In the genomic region with DNA sequence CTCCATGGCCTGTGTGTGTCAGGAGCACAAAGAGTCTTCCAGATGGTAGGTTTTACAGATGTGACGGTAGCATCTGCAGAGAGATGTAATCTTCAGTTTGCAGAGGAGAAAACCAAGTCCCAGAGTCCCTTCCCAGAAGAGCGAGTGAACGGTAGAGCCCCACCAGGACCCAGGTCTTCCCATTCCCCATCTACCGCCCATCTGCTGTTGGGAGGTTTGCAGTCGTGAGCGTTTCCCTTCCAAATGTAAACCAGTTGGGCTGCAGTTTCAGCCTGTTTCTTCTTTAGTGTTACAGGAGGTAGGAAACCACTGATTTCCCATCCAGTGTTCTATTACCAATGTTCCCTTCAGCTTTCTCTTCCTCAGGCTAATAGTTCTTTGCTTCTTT, we compare ENCODE assay signal across 9 cellular contexts. TPM values are rescaled to one million over a fixed set of nuclear protein-coding genes. Genes with fewer than 3 reads are reported as not detected.
DNase-seq lines count a peak whose midpoint lies in the region; ATAC-seq and TF ChIP-seq lines count a peak whose summit lies in the region.
"Had no signal": no experiment of that assay in that cellular context is flagged by ENCODE, and none has a peak within 500 bp of the region (broad histone marks: within the 10 kb centered on the region; RNA-seq: fewer than 3 reads in every experiment).

No MANE protein-coding gene starts in this region.

- no peak overlapping the region for H3K23ac ChIP-seq in neuronal stem cell (ENCODE audit: low read depth, low read length, poor library complexity)

- no TSS peak for BruUV-seq in HCT116 (replicated peaks; lab: Mats Ljungman, UMichigan)

- peaks cover 56% of the 10 kb centered on the region for H3K4me1 Mint-ChIP-seq in chondrocyte (ENCODE audit: low read depth)

- H3K27me3 ChIP-seq in BE2C (no peaks in the 10 kb centered on the region), HCT116 (ENCODE audit: insufficient read depth, low read length) (no peaks in the 10 kb centered on the region), neuronal stem cell (ENCODE audit: control insufficient read depth in 3 of 3, insufficient read depth in 3 of 3, low read depth in 1 of 3, low read length in 3 of 3) (no peaks in the 10 kb centered on the region)

- H3K79me2 ChIP-seq in HCT116 (ENCODE audit: insufficient read depth, low read length) = peaks cover 72% of the 10 kb centered on the region

- H3K36me3 ChIP-seq in BE2C = peaks cover 17% of the 10 kb centered on the region
- H3K36me3 ChIP-seq in HCT116 (ENCODE audit: control insufficient read depth in 1 of 2, insufficient read depth in 2 of 2, low read length in 2 of 2) = no peaks in the 10 kb centered on the region
- peaks cover 3 to 31% of the 10 kb centered on the region in 2 donors for H3K36me3 ChIP-seq in neuronal stem cell (replicated peaks in 1 of 2; ENCODE audit: control insufficient read depth in 2 of 2, insufficient read depth in 2 of 2, low read length in 2 of 2)

- no peak overlapping the region for H2BK5ac ChIP-seq in neuronal stem cell (ENCODE audit: low read length)

- H4K20me1 ChIP-seq in HCT116 (ENCODE audit: insufficient read depth) = peaks cover 4% of the 10 kb centered on the region; the same call in 1 of the 2 replicates

- no peak overlapping the region for H2AK5ac ChIP-seq in neuronal stem cell (ENCODE audit: low read depth, low read length)

- DNase-seq in BE2C (peak; percentile 30), HCT116 (ENCODE audit: low read depth, low spot score) (no peak), chondrocyte (ENCODE audit: low spot score) (no peak), neuronal stem cell (ENCODE audit: low spot score) (no peak), DMS153 (lab: John Stamatoyannopoulos, UW) (no peak), T-helper 1 cell (no peak), T-helper 2 cell (no peak)
- DNase-seq in activated CD8-positive, alpha-beta memory T cell treated with anti-CD3 and anti-CD28 coated beads for 24 hours = no peak
- DNase-seq: activated T-cell treated with anti-CD3 and anti-CD28 coated beads, Interleukin-2, amount 50 U/mL, for 4 hours had no signal

- no peaks in the 10 kb centered on the region for H3K27me3 Mint-ChIP-seq in chondrocyte (ENCODE audit: low read depth)

- H3K4ac ChIP-seq in neuronal stem cell (ENCODE audit: low read length) = no peak overlapping the region

- H2BK120ac ChIP-seq in neuronal stem cell (ENCODE audit: low read depth, low read length) = no peak overlapping the region

- peak overlapping the region; percentile 89 for H3K27ac Mint-ChIP-seq in chondrocyte (ENCODE audit: unreplicated experiment)

- peaks cover 1% of the 10 kb centered on the region for H3K36me3 Mint-ChIP-seq in chondrocyte (ENCODE audit: low read depth)

- RAD21 ChIA-PET in HCT116 (lab: Charles Lee; ENCODE audit: low non-redundant PET in 1 of 2, low total read pairs in 2 of 2, uncharacterized antibody in 2 of 2, unreplicated experiment in 2 of 2) = no interaction called here

- H3K4me2 ChIP-seq in HCT116 (ENCODE audit: low read length) (peak overlapping the region; percentile 71), neuronal stem cell (ENCODE audit: insufficient read depth, low read length, poor library complexity, severe bottlenecking) (no peak overlapping the region)

- no peak overlapping the region for H2BK15ac ChIP-seq in neuronal stem cell (ENCODE audit: low read length)

- peak overlapping the region; percentile 28; the same call in 1 of the 2 replicates for H3K27ac ChIP-seq in HCT116 (ENCODE audit: low read depth, low read length)
- H3K27ac ChIP-seq in neuronal stem cell (replicated peaks; ENCODE audit: low read length) = no peak overlapping the region

- H3K9me2 ChIP-seq in HCT116 (ENCODE audit: insufficient read depth) = no peaks in the 10 kb centered on the region

- no CpG with 5 or more reads among the region's 6 CpGs for WGBS in neuronal stem cell (ENCODE audit: extremely low coverage in 2 of 2, insufficient read length in 2 of 2, insufficient replicate concordance in 1 of 2), 2 donors

- H3K9me3 ChIP-seq in BE2C = no peaks in the 10 kb centered on the region
- no peaks in the 10 kb centered on the region for H3K9me3 ChIP-seq in HCT116 (ENCODE audit: control insufficient read depth in 1 of 2, insufficient read depth in 1 of 2, low read depth in 1 of 2, low read length in 2 of 2)
- peaks cover 0 to 5% of the 10 kb centered on the region in 2 donors for H3K9me3 ChIP-seq in neuronal stem cell (replicated peaks in 1 of 2; ENCODE audit: control insufficient read depth in 2 of 2, insufficient read depth in 1 of 2, low read depth in 1 of 2, low read length in 2 of 2)

- intact Hi-C loops in HCT116 (cut with micrococcal nuclease) = no loop called here

- H3K4me1 ChIP-seq in BE2C (peaks cover 33% of the 10 kb centered on the region), HCT116 (ENCODE audit: control insufficient read depth in 1 of 2, insufficient read depth in 2 of 2, low read length in 2 of 2) (peaks cover 30 to 43% of the 10 kb centered on the region in 2 experiments), neuronal stem cell (ENCODE audit: control insufficient read depth in 2 of 2, insufficient read depth in 1 of 2, low read depth in 1 of 2, low read length in 2 of 2) (peaks cover 5% of the 10 kb centered on the region in 2 donors)

- TF ChIP-seq POLR2A in HCT116 (IDR thresholded peaks at IDR 0.05; ENCODE audit: borderline replicate concordance, extremely low read depth, insufficient read depth, insufficient read length) = no peak

- H3K9me3 Mint-ChIP-seq in chondrocyte (ENCODE audit: low read depth) = no peaks in the 10 kb centered on the region
- H3K9me3 Mint-ChIP-seq: activated T-cell treated with anti-CD3 and anti-CD28 coated beads, Interleukin-2, amount 50 U/mL, for 4 hours had no signal

- H3K79me1 ChIP-seq in neuronal stem cell (ENCODE audit: low read depth, low read length) = peaks cover 4% of the 10 kb centered on the region

- H3K18ac ChIP-seq in neuronal stem cell (ENCODE audit: low read length) = peak overlapping the region; percentile 42

- H2AFZ ChIP-seq in HCT116 (ENCODE audit: low read depth, low read length, poor library complexity, severe bottlenecking) (no peak overlapping the region), neuronal stem cell (ENCODE audit: low read length) (no peak overlapping the region)

- ATAC-seq in HCT116 = no peak

- H3K14ac ChIP-seq in neuronal stem cell (ENCODE audit: low read length) = no peak overlapping the region

- H2BK12ac ChIP-seq in neuronal stem cell (ENCODE audit: low read length) = no peak overlapping the region

- POLR2A ChIA-PET in HCT116 (lab: Charles Lee) = no interaction called here

- CTCF ChIA-PET in HCT116 (lab: Charles Lee) = no interaction called here

- H4K91ac ChIP-seq in neuronal stem cell (ENCODE audit: low read depth, low read length, poor library complexity) = no peak overlapping the region

- no peak for TF ChIP-seq CTCF in BE2C (IDR thresholded peaks at IDR 0.05; ENCODE audit: low read depth, low read length)
- no peak for TF ChIP-seq CTCF in HCT116 (IDR thresholded peaks at IDR 0.05 in 2 of 3, conservative IDR thresholded peaks at IDR 0.05 in 1 of 3; ENCODE audit: borderline replicate concordance in 1 of 3, insufficient read depth in 1 of 3, low read depth in 2 of 3, low read length in 2 of 3)
- no peak for TF ChIP-seq CTCF in chondrocyte (IDR thresholded peaks at IDR 0.05)

- H3K9ac ChIP-seq in HCT116 (ENCODE audit: low read length) (peak overlapping the region; percentile 24; the same call in 1 of the 2 replicates), neuronal stem cell (ENCODE audit: low read depth, low read length, poor library complexity) (no peak overlapping the region)

- peak overlapping the region; percentile 14; the same call in 1 of the 2 replicates for H3K4me3 ChIP-seq in BE2C (ENCODE audit: low read depth, low read length)
- H3K4me3 ChIP-seq in HCT116 (replicated peaks in 1 of 2; ENCODE audit: low read depth in 1 of 2, low read length in 2 of 2) = no peak overlapping the region
- H3K4me3 ChIP-seq in neuronal stem cell (ENCODE audit: low read length in 2 of 2) = no peak overlapping the region

- no peak overlapping the region for H4K8ac ChIP-seq in neuronal stem cell (ENCODE audit: low read depth, low read length)

- no peak for TF ChIP-seq RAD21 in HCT116 (IDR thresholded peaks at IDR 0.05; ENCODE audit: low read depth)

- no peak overlapping the region for H3K4me3 Mint-ChIP-seq in chondrocyte (ENCODE audit: unreplicated experiment)
- H3K4me3 Mint-ChIP-seq: activated T-cell treated with anti-CD3 and anti-CD28 coated beads, Interleukin-2, amount 50 U/mL, for 4 hours had no signal

TF ChIP-seq in HCT116, 20 proteins besides CTCF, POLR2A, EP300 and RAD21 (continues in another document):
- no peak for TF ChIP-seq FOSL1 (IDR thresholded peaks at IDR 0.05; ENCODE audit: low read depth)
- TF ChIP-seq EZH2phosphoT487 (IDR thresholded peaks at IDR 0.05; ENCODE audit: borderline replicate concordance) = no peak
- TF ChIP-seq JUND (IDR thresholded peaks at IDR 0.05) = no peak
- no peak for TF ChIP-seq ZNF274 (IDR thresholded peaks at IDR 0.05; ENCODE audit: low read depth, low read length)
- TF ChIP-seq TCF7L2 (IDR thresholded peaks at IDR 0.05; ENCODE audit: borderline replicate concordance, extremely low read depth, insufficient read depth, insufficient read length) = no peak
- no peak for TF ChIP-seq SRF (IDR thresholded peaks at IDR 0.05; ENCODE audit: low read depth)
- TF ChIP-seq, protein P1, sequence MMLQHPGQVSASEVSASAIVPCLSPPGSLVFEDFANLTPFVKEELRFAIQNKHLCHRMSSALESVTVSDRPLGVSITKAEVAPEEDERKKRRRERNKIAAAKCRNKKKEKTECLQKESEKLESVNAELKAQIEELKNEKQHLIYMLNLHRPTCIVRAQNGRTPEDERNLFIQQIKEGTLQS (IDR thresholded peaks at IDR 0.05) = no peak
- TF ChIP-seq EGR1 (IDR thresholded peaks at IDR 0.05; ENCODE audit: low read depth) = no peak
- TF ChIP-seq EZH2 (IDR thresholded peaks at IDR 0.05) = no peak
- no peak for TF ChIP-seq ELF1 (IDR thresholded peaks at IDR 0.05; ENCODE audit: borderline replicate concordance, low read depth)

RNA-seq across cellular contexts. Expression of a gene that starts 24.0 kb away (rescaled TPM):
- 12.7 TPM for polyA plus RNA-seq in BE2C (2012; ENCODE audit: insufficient read depth, insufficient read length, low read depth)
- total RNA-seq in HCT116 (2021; ENCODE audit: unreplicated experiment) = 21.9 TPM
- polyA plus RNA-seq in HCT116 (2012) = 8.9 and 10.4 TPM in 2 replicates
- 25.6 to 36.4 TPM (median 35.7 TPM) in 3 replicates for total RNA-seq in chondrocyte
- polyA plus RNA-seq in neuronal stem cell (2013, experiment 1 of 2) = 14.5 TPM
- polyA plus RNA-seq in neuronal stem cell (2013, experiment 2 of 2) = 14.8 TPM
